8 cellular contexts compared by ENCODE assay signal in the genomic region with DNA sequence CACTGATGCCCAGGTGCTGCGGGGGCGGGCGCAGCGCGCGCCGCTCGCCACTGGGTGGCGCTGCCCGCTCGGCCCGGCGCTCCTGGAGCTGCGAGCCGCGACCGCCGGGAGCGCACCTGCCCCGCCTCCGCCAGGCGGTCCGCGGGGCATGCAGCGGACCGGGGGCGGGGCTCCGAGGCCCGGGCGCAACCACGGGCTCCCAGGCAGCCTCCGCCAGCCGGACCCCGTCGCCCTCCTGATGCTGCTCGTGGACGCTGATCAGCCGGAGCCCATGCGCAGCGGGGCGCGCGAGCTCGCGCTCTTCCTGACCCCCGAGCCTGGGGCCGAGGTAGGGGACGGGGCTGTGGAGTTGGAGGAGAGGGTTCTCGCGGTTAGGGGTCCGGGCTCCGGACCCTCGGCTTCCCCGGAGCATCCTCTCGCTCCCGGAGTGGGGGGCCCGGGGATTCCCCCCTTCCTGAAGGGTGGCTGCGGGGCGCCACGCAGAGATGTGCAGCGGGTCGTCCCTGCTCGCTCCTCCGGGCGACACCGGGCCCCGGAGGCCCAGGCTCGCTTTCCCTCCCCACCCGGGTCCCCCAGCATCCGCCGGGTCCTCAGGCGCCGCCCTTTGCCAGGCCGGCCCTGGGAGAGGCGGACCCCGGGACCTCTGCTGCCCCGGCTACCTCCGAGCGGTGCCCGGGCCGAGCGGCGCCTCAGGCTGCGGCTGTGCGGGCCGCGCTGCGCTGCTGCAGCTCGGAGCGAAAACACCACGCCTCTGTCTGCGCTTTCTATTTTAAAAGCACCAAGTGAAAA. TPM values are rescaled to one million over a fixed set of nuclear protein-coding genes. Genes with fewer than 3 reads are reported as not detected.
A peak's percentile ranks its signal among the peaks of the same experiment; 100 is the strongest.
DNase-seq lines count a peak whose midpoint lies in the region; ATAC-seq and TF ChIP-seq lines count a peak whose summit lies in the region.

Gene BCAS4 (plus strand): TSS at position 216 of the 789 bp plus-strand sequence. CDS start 23 bp downstream, at position 239.

- no peaks in the 10 kb centered on the region for H3K36me3 Mint-ChIP-seq in osteocyte (ENCODE audit: unreplicated experiment)

- H3K27me3 ChIP-seq in HUES6 (ENCODE audit: control insufficient read depth, insufficient read depth, low read length) (peaks cover 4% of the 10 kb centered on the region), SJCRH30 (no peaks in the 10 kb centered on the region; the same call in 1 of the 2 replicates), thoracic aorta (replicated peaks; ENCODE audit: insufficient read depth) (no peaks in the 10 kb centered on the region)

- peak within 1 kb of the TSS; percentile 44 for H3K9ac ChIP-seq in HUES6 (ENCODE audit: low read length)

- peak within 1 kb of the TSS; percentile 75 for H3K4me3 Mint-ChIP-seq in osteocyte (ENCODE audit: unreplicated experiment)

- TF ChIP-seq CTCF in osteocyte (IDR thresholded peaks at IDR 0.05) (peak; percentile 87), thoracic aorta (IDR thresholded peaks at IDR 0.05) (peak; percentile 75)

- no peaks in the 10 kb centered on the region for H3K36me3 ChIP-seq in HUES6 (ENCODE audit: control insufficient read depth, insufficient read depth, low read length)
- H3K36me3 ChIP-seq in SJCRH30: no peaks in the 10 kb centered on the region
- H3K36me3 ChIP-seq in thoracic aorta: no peaks in the 10 kb centered on the region

- H3K27ac ChIP-seq in HUES6 (ENCODE audit: low read depth, low read length) (no peak within 1 kb of the TSS), SJCRH30 (no peak within 1 kb of the TSS), thoracic aorta (peak within 1 kb of the TSS; percentile 58 to 68)

- H3K9me3 Mint-ChIP-seq in osteocyte (ENCODE audit: unreplicated experiment): no peaks in the 10 kb centered on the region

- ATAC-seq in GM21423 (IDR thresholded peaks at IDR 0.05; ENCODE audit: unreplicated experiment): peak; percentile 72
- ATAC-seq in thoracic aorta (ENCODE audit: insufficient number of reproducible peaks, low FRiP score, low read depth): peak; percentile 85

- peak within 1 kb of the TSS; percentile 85 for H3K4me3 ChIP-seq in HUES6 (ENCODE audit: low read depth, low read length)
- peak within 1 kb of the TSS; percentile 82 for H3K4me3 ChIP-seq in SJCRH30
- peak within 1 kb of the TSS; percentile 93 for H3K4me3 ChIP-seq in thoracic aorta

- peaks cover 16% of the 10 kb centered on the region for H3K4me1 Mint-ChIP-seq in osteocyte (ENCODE audit: unreplicated experiment)

- peaks cover 21% of the 10 kb centered on the region for H3K4me1 ChIP-seq in HUES6 (ENCODE audit: control insufficient read depth, insufficient read depth, low read length)
- peaks cover 22% of the 10 kb centered on the region for H3K4me1 ChIP-seq in SJCRH30
- peaks cover 12 to 35% of the 10 kb centered on the region in 2 donors for H3K4me1 ChIP-seq in thoracic aorta (ENCODE audit: control insufficient read depth in 1 of 2, low read depth in 2 of 2)

- H3K9me3 ChIP-seq in HUES6 (ENCODE audit: control insufficient read depth, insufficient read depth, low read depth, low read length) (no peaks in the 10 kb centered on the region), SJCRH30 (replicated peaks) (no peaks in the 10 kb centered on the region), thoracic aorta (no peaks in the 10 kb centered on the region)

- H3K27ac Mint-ChIP-seq in osteocyte (ENCODE audit: unreplicated experiment): no peak within 1 kb of the TSS

- peak; percentile 80 for DNase-seq in DMS53 treated with DMSO at 0.1 percent for 48 hours (lab: John Stamatoyannopoulos, UW; ENCODE audit: unreplicated experiment)
- peak; percentile 77 to 89 for DNase-seq in SJCRH30
- DNase-seq in activated naive CD4-positive, alpha-beta T cell (lab: John Stamatoyannopoulos, UW): peak; percentile 59 to 82 (median 68)
- DNase-seq in germinal center (ENCODE audit: low spot score): peak; percentile 95
- DNase-seq in osteocyte (ENCODE audit: extremely low spot score, unreplicated experiment): peak; percentile 94
- DNase-seq in thoracic aorta (ENCODE audit: low spot score): no peak

- H3K27me3 Mint-ChIP-seq in osteocyte (ENCODE audit: unreplicated experiment): no peaks in the 10 kb centered on the region

RNA-seq across cellular contexts. Expression of gene BCAS4, which starts in this region (rescaled TPM):
- total RNA-seq in SJCRH30 (2014; rRNA removed; shearing (Covaris generic)): 5.3 and 5.8 TPM in 2 replicates
- total RNA-seq in osteocyte (3.5 and 4.2 TPM in 2 replicates), thoracic aorta (10 to 100 TPM in 1 of 2 donors, 1 to 10 TPM in 1; 7.7 to 10.2 TPM)

Comparison
In these comparisons a context has a peak if more than half of its experiments do, and no peak if none do; other contexts are left out.
1. H3K27ac ChIP-seq: peak in thoracic aorta (2 of 2); none in HUES6 (single experiment) and SJCRH30 (single experiment).
2. Peak in every context shown above with its lines, with median percentiles within 50 percentile points of each other: H3K4me3 ChIP-seq.